8 cellular contexts compared by ENCODE assay signal in genomic region chr17:48047113-48047740, GRCh38. TPM values are rescaled to one million over a fixed set of nuclear protein-coding genes. Genes with fewer than 3 reads are reported as not detected.
DNase-seq lines count a peak whose midpoint lies in the region; ATAC-seq lines count a peak whose summit lies in the region.

No MANE protein-coding gene starts in this region.

- peak overlapping the region; percentile 96 for H3K27ac ChIP-seq in iPS-18a (ENCODE audit: low read length)

- H3K4me1 ChIP-seq in iPS-18a (ENCODE audit: control insufficient read depth, low read depth, low read length) = peaks cover 24% of the 10 kb centered on the region

- no peaks in the 10 kb centered on the region for H3K27me3 ChIP-seq in iPS-18a (ENCODE audit: control insufficient read depth, insufficient read depth, low read length)

- peak overlapping the region; percentile 96 for H3K9ac ChIP-seq in iPS-18a (ENCODE audit: low read length)

- peak overlapping the region; percentile 98 for H3K4me3 ChIP-seq in iPS-18a (ENCODE audit: low read length)

- no peak for ATAC-seq in stimulated activated naive CD8-positive, alpha-beta T cell treated with anti-CD3 and anti-CD28 coated beads, Interleukin-15, Interleukin-2, amounts not matched to agents 100 U/mL and 50 U/mL, for 24 hours
- ATAC-seq in esophagus mucosa (no peak), GM19455 (IDR thresholded peaks at IDR 0.05; ENCODE audit: unreplicated experiment) (no peak), GM21619 (IDR thresholded peaks at IDR 0.05; ENCODE audit: unreplicated experiment) (no peak)

- H3K36me3 ChIP-seq in iPS-18a (ENCODE audit: control insufficient read depth, low read depth, low read length) = peaks cover 9% of the 10 kb centered on the region

- peak; percentile 10 for DNase-seq in activated naive CD4-positive, alpha-beta T cell treated with Interleukin-2 at 50 U/mL for 16 hours
- no peak for DNase-seq in activated naive CD4-positive, alpha-beta T cell (lab: John Stamatoyannopoulos, UW)
- DNase-seq in activated T-cell treated with anti-CD3 and anti-CD28 coated beads, Interleukin-2, amount 50 U/mL, for 48 hours = peak; percentile 45 to 47
- peak; percentile 16 for DNase-seq in stimulated activated naive CD8-positive, alpha-beta T cell treated with anti-CD3 and anti-CD28 coated beads, Interleukin-15, Interleukin-2, amounts not matched to agents 100 U/mL and 50 U/mL, for 24 hours

- H3K9me3 ChIP-seq in iPS-18a (ENCODE audit: control insufficient read depth, low read depth, low read length) = no peaks in the 10 kb centered on the region

RNA-seq across cellular contexts. Expression of gene NFE2L1, which starts 0.9 kb away (rescaled TPM):
- total RNA-seq in esophagus mucosa = 90.4 TPM

RNA-seq across cellular contexts. Expression of gene COPZ2, which starts 9.6 kb away (rescaled TPM):
- total RNA-seq in esophagus mucosa = 17.3 TPM

RNA-seq across cellular contexts. Expression of gene CBX1, which starts 54.1 kb away (rescaled TPM):
- 29.2 TPM for total RNA-seq in esophagus mucosa

Comparison
In these comparisons a context has a peak if more than half of its experiments do, and no peak if none do; other contexts are left out.
1. DNase-seq: peak in activated naive CD4-positive, alpha-beta T cell treated with Interleukin-2 at 50 U/mL for 16 hours (single experiment), activated T-cell treated with anti-CD3 and anti-CD28 coated beads, Interleukin-2, amount 50 U/mL, for 48 hours (2 of 2) and stimulated activated naive CD8-positive, alpha-beta T cell treated with anti-CD3 and anti-CD28 coated beads, Interleukin-15, Interleukin-2, amounts not matched to agents 100 U/mL and 50 U/mL, for 24 hours (single experiment); none in activated naive CD4-positive, alpha-beta T cell (0 of 4).